In genomic region chr16:11736903-11737302, GRCh38 we compare ENCODE assay signal across 14 cellular contexts. TPM values are rescaled to one million over a fixed set of nuclear protein-coding genes. Genes with fewer than 3 reads are reported as not detected.
DNase-seq lines count a peak whose midpoint lies in the region; ATAC-seq and TF ChIP-seq lines count a peak whose summit lies in the region.
"Had no signal": no experiment of that assay in that cellular context is flagged by ENCODE, and none has a peak within 500 bp of the region (broad histone marks: within the 10 kb centered on the region; RNA-seq: fewer than 3 reads in every experiment).

No MANE protein-coding gene starts in this region.

- H3K9me2 ChIP-seq in SU-DHL-6 (replicated peaks; ENCODE audit: insufficient read depth, low read length), result no peaks in the 10 kb centered on the region

- peaks cover 22% of the 10 kb centered on the region; the same call in 1 of the 2 replicates for H3F3A ChIP-seq in SU-DHL-6 (ENCODE audit: insufficient read depth)

- no peak overlapping the region for H2BK15ac ChIP-seq in mesendoderm (replicated peaks; ENCODE audit: low read depth)

- no peak overlapping the region for H2BK5ac ChIP-seq in mesendoderm (ENCODE audit: low read length)

- no peak overlapping the region for H4K5ac ChIP-seq in mesendoderm (ENCODE audit: low read length)

- TF ChIP-seq CTCF in SU-DHL-6 (IDR thresholded peaks at IDR 0.05; ENCODE audit: insufficient read depth, low read length, poor library complexity, severe bottlenecking) (no peak), fibroblast of villous mesenchyme (IDR thresholded peaks at IDR 0.05; ENCODE audit: insufficient read depth, low read depth, low read length) (no peak), stomach (IDR thresholded peaks at IDR 0.05) (no peak)

- H2AK5ac ChIP-seq in mesendoderm (ENCODE audit: low read length), result no peak overlapping the region

- H4K20me1 ChIP-seq in SU-DHL-6 (ENCODE audit: low read depth, low read length), result no peaks in the 10 kb centered on the region; the same call in 1 of the 2 replicates

- H2AFZ ChIP-seq in SU-DHL-6 (ENCODE audit: low read depth, low read length, severe bottlenecking), result no peak overlapping the region

- ATAC-seq in HG02610 (IDR thresholded peaks at IDR 0.05; ENCODE audit: unreplicated experiment), result no peak
- ATAC-seq: HCT116 had no signal

- no peak for TF ChIP-seq POLR2A in stomach (IDR thresholded peaks at IDR 0.05)

- H3K9ac ChIP-seq in SU-DHL-6 (ENCODE audit: low read length) (no peak overlapping the region), mesendoderm (ENCODE audit: low read length) (no peak overlapping the region)
- H3K9ac ChIP-seq: BLaER1 had no signal

- no peaks in the 10 kb centered on the region for H3K9me3 ChIP-seq in SU-DHL-6 (ENCODE audit: insufficient read depth, low read length)
- no peaks in the 10 kb centered on the region for H3K9me3 ChIP-seq in stomach
- H3K9me3 ChIP-seq: BLaER1 had no signal

- 28 to 50% (median 45%) methylated on average over 6 of the region's 6 CpGs for WGBS in stomach, 5 donors
- no CpG with 5 or more reads among the region's 6 CpGs for WGBS in mesendoderm (ENCODE audit: extremely low coverage, insufficient coverage, low lambda C conversion rate)

- H3K56ac ChIP-seq in mesendoderm (ENCODE audit: low read length), result no peak overlapping the region

- peaks cover 63 to 98% (median 93%) of the 10 kb centered on the region in 4 donors for H3K4me1 ChIP-seq in stomach
- H3K4me1 ChIP-seq in mesendoderm (ENCODE audit: control insufficient read depth, low read depth, low read length), result no peaks in the 10 kb centered on the region

- no peak overlapping the region for H3K18ac ChIP-seq in mesendoderm (ENCODE audit: low read length)

- H3K4me2 ChIP-seq in SU-DHL-6 (ENCODE audit: low read depth, low read length, poor library complexity, severe bottlenecking) (peak overlapping the region; percentile 71), mesendoderm (ENCODE audit: low read length) (no peak overlapping the region)

- TF ChIP-seq EP300 in stomach (IDR thresholded peaks at IDR 0.05), result no peak

- H3K79me2 ChIP-seq in SU-DHL-6 (ENCODE audit: insufficient read depth, low read length) (peaks cover 84% of the 10 kb centered on the region), mesendoderm (ENCODE audit: control insufficient read depth, insufficient read depth, low read length) (peaks cover 20% of the 10 kb centered on the region)

- no peak overlapping the region for H4K8ac ChIP-seq in mesendoderm (ENCODE audit: low read depth, low read length)

- H3K4ac ChIP-seq in mesendoderm (ENCODE audit: low read depth, low read length), result no peak overlapping the region

- H3K27me3 ChIP-seq in SU-DHL-6 (ENCODE audit: low read length) (no peaks in the 10 kb centered on the region), stomach (no peaks in the 10 kb centered on the region), mesendoderm (ENCODE audit: insufficient read depth, low read length, poor library complexity) (no peaks in the 10 kb centered on the region)
- H3K27me3 ChIP-seq: BLaER1 had no signal

- peaks cover 19% of the 10 kb centered on the region for H3K79me1 ChIP-seq in mesendoderm (ENCODE audit: low read length)

- H3K27ac ChIP-seq in SU-DHL-6 (ENCODE audit: low read depth, low read length) (peak overlapping the region; percentile 88; the same call in 1 of the 2 replicates), stomach (peak overlapping the region; percentile 34 to 73 (median 50)), mesendoderm (ENCODE audit: low read depth, low read length) (no peak overlapping the region)
- H3K27ac ChIP-seq: 22Rv1, BLaER1 had no signal

- H3K4me3 ChIP-seq in SU-DHL-6 (ENCODE audit: insufficient read depth, low read length, poor library complexity, severe bottlenecking) (no peak overlapping the region), fibroblast of villous mesenchyme (ENCODE audit: low read depth, low read length) (no peak overlapping the region), stomach (no peak overlapping the region), mesendoderm (ENCODE audit: low read length) (no peak overlapping the region)
- H3K4me3 ChIP-seq: BLaER1 had no signal

- no peak overlapping the region for H2BK120ac ChIP-seq in mesendoderm (ENCODE audit: low read depth, low read length)

- H3K36me3 ChIP-seq in SU-DHL-6 (ENCODE audit: low read length) (peaks cover 29% of the 10 kb centered on the region), stomach (peaks cover 36 to 54% (median 53%) of the 10 kb centered on the region in 4 donors), mesendoderm (ENCODE audit: control insufficient read depth, insufficient read depth, low read length) (peaks cover 7% of the 10 kb centered on the region)

- DNase-seq in activated CD8-positive, alpha-beta memory T cell treated with anti-CD3 and anti-CD28 coated beads for 24 hours, result peak; percentile 9
- no peak for DNase-seq in activated CD8-positive, alpha-beta memory T cell treated with anti-CD3 and anti-CD28 coated beads, Interleukin-2, amount 50 U/mL, for 4 hours
- DNase-seq in fibroblast of villous mesenchyme (ENCODE audit: low read depth), result peak; percentile 83
- DNase-seq in stomach, result no peak
- no peak for DNase-seq in mesendoderm
- no peak for DNase-seq in Ammon's horn (ENCODE audit: low spot score)
- DNase-seq: DMS 273 treated with DMSO at 0.1 percent for 48 hours, NCI-H1092, NCI-H446 had no signal

- intact Hi-C loops in stomach (cut with DNase I; ENCODE audit: low total_unique reads), result no loop called here

- no peak overlapping the region for H3K23ac ChIP-seq in mesendoderm (ENCODE audit: low read length)

RNA-seq across cellular contexts. Expression of gene TXNDC11, which starts 5.8 kb away (rescaled TPM):
- total RNA-seq in fibroblast of villous mesenchyme (27.1 and 30.2 TPM in 2 replicates), stomach (10 to 100 TPM; 24.1 to 72.9 (median 51.1) TPM)
- polyA plus RNA-seq in stomach, result 10 to 100 TPM; 27.0 to 42.9 (median 41.3) TPM
- polyA plus RNA-seq in mesendoderm (2013, experiment 1 of 2), result 12.0 TPM
- polyA plus RNA-seq in mesendoderm (2013, experiment 2 of 2), result 13.0 TPM

Comparison
In these comparisons a context has a peak if more than half of its experiments do, and no peak if none do; other contexts are left out.
1. DNase-seq: peak in activated CD8-positive, alpha-beta memory T cell treated with anti-CD3 and anti-CD28 coated beads for 24 hours (single experiment) and fibroblast of villous mesenchyme (single experiment); none in activated CD8-positive, alpha-beta memory T cell treated with anti-CD3 and anti-CD28 coated beads, Interleukin-2, amount 50 U/mL, for 4 hours (single experiment), stomach (single experiment), mesendoderm (single experiment) and Ammon's horn (single experiment).